30 cellular contexts compared by ENCODE assay signal in the genomic region with DNA sequence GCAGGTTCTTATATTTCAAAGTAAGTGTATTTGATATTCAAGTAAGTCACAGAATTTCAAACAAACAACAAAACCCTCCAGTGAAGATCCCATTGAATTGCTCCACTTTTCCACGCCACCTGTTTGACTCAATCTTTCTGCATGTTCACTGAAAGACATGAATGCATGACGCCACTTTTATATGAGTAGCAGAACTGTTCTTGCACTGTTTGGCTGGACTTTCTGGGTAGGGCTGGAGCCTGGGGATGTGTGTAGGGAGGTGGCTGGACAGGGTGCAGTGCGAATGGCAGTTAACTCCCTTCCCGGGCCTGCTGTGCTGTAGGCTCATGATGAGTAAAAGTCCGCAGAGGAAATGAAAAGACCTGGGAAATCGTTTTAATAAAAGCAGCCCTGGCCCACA. TPM values are rescaled to one million over a fixed set of nuclear protein-coding genes. Genes with fewer than 3 reads are reported as not detected.
"Had no signal": no experiment of that assay in that cellular context is flagged by ENCODE, and none has a peak within 500 bp of the region (broad histone marks: within the 10 kb centered on the region; RNA-seq: fewer than 3 reads in every experiment).

No MANE protein-coding gene starts in this region.

- H3K9me3 ChIP-seq: ascending aorta, breast epithelium, colonic mucosa, esophagus squamous epithelium, gastroesophageal sphincter, heart right ventricle had no signal

- H3K4me3 ChIP-seq: ascending aorta, breast epithelium, cardiac muscle cell, colonic mucosa, esophagus squamous epithelium, gastroesophageal sphincter, heart right ventricle had no signal

- H3K9me3 Mint-ChIP-seq: activated CD4-positive, alpha-beta memory T cell treated with anti-CD3 and anti-CD28 coated beads for 36 hours; activated CD4-positive, alpha-beta T cell treated with anti-CD3 and anti-CD28 coated beads, Interleukin-2, amount 10 ng/mL, durations not matched to agents 24 days and 14 days; activated naive CD4-positive, alpha-beta T cell treated with anti-CD3 and anti-CD28 coated beads, Interleukin-2, amount 10 ng/mL, durations not matched to agents 7 days and 5 days; activated naive CD4-positive, alpha-beta T cell treated with anti-CD3 and anti-CD28 coated beads, Interleukin-2, amount 50 U/mL, for 72 hours; activated naive CD8-positive, alpha-beta T cell treated with anti-CD3 and anti-CD28 coated beads, Interleukin-2, amount 10 ng/mL, durations not matched to agents 7 days and 5 days; activated T-cell treated with anti-CD3 and anti-CD28 coated beads, Interleukin-2, amount 50 U/mL, for 24 hours; activated T-cell treated with anti-CD3 and anti-CD28 coated beads, Interleukin-2, amount 50 U/mL, for 72 hours; brain had no signal

- H3K27me3 ChIP-seq: ascending aorta, breast epithelium, cardiac muscle cell, colonic mucosa, esophagus squamous epithelium, gastroesophageal sphincter had no signal

- H3K36me3 Mint-ChIP-seq: activated CD4-positive, alpha-beta memory T cell treated with anti-CD3 and anti-CD28 coated beads for 36 hours; activated naive CD4-positive, alpha-beta T cell treated with anti-CD3 and anti-CD28 coated beads, Interleukin-2, amount 10 ng/mL, durations not matched to agents 7 days and 5 days; activated naive CD4-positive, alpha-beta T cell treated with anti-CD3 and anti-CD28 coated beads, Interleukin-2, amount 50 U/mL, for 72 hours; activated naive CD8-positive, alpha-beta T cell treated with anti-CD3 and anti-CD28 coated beads, Interleukin-2, amount 10 ng/mL, durations not matched to agents 7 days and 5 days; brain had no signal

- DNase-seq: activated CD4-positive, alpha-beta memory T cell treated with anti-CD3 and anti-CD28 coated beads for 36 hours; activated CD4-positive, alpha-beta T cell treated with anti-CD3 and anti-CD28 coated beads for 36 hours; activated CD4-positive, alpha-beta T cell treated with anti-CD3 and anti-CD28 coated beads, Interleukin-2, amount 10 ng/mL, durations not matched to agents 24 days and 14 days; activated CD4-positive, CD25-positive, alpha-beta regulatory T cell; activated CD4-positive, CD25-positive, alpha-beta regulatory T cell treated with anti-CD3 and anti-CD28 coated beads, Interleukin-2, amount 50 U/mL, for 72 hours; activated CD8-positive, alpha-beta memory T cell treated with anti-CD3 and anti-CD28 coated beads, Interleukin-2, amount 50 U/mL, for 48 hours; activated gamma-delta T cell; activated naive CD4-positive, alpha-beta T cell; activated naive CD4-positive, alpha-beta T cell treated with anti-CD3 and anti-CD28 coated beads, Interleukin-2, amount 10 ng/mL, durations not matched to agents 7 days and 5 days; activated naive CD8-positive, alpha-beta T cell treated with anti-CD3 and anti-CD28 coated beads, Interleukin-2, amount 10 ng/mL, durations not matched to agents 7 days and 5 days; activated T-cell treated with anti-CD3 and anti-CD28 coated beads for 4 hours; activated T-cell treated with anti-CD3 and anti-CD28 coated beads, Interleukin-2, amount 50 U/mL, for 24 hours; activated T-cell treated with anti-CD3 and anti-CD28 coated beads, Interleukin-2, amount 50 U/mL, for 72 hours; central memory CD4-positive, alpha-beta T cell; cerebellar nuclear complex; colonic mucosa; effector CD8-positive, alpha-beta T cell; esophagus squamous epithelium; foreskin melanocyte; heart right ventricle; T-helper 2 cell had no signal

- H3K27ac ChIP-seq: ascending aorta, breast epithelium, cardiac muscle cell, colonic mucosa, gastroesophageal sphincter, heart right ventricle had no signal

- H3K4me1 Mint-ChIP-seq: activated CD4-positive, alpha-beta T cell treated with anti-CD3 and anti-CD28 coated beads for 36 hours; activated CD4-positive, alpha-beta T cell treated with anti-CD3 and anti-CD28 coated beads, Interleukin-2, amount 10 ng/mL, durations not matched to agents 24 days and 14 days; activated naive CD4-positive, alpha-beta T cell treated with anti-CD3 and anti-CD28 coated beads, Interleukin-2, amount 10 ng/mL, durations not matched to agents 7 days and 5 days; activated naive CD8-positive, alpha-beta T cell treated with anti-CD3 and anti-CD28 coated beads, Interleukin-2, amount 10 ng/mL, durations not matched to agents 7 days and 5 days; brain had no signal

- H3K4me3 Mint-ChIP-seq: activated CD4-positive, alpha-beta memory T cell treated with anti-CD3 and anti-CD28 coated beads for 36 hours; activated CD4-positive, alpha-beta T cell treated with anti-CD3 and anti-CD28 coated beads for 36 hours; activated CD4-positive, alpha-beta T cell treated with anti-CD3 and anti-CD28 coated beads, Interleukin-2, amount 10 ng/mL, durations not matched to agents 24 days and 14 days; activated naive CD4-positive, alpha-beta T cell treated with anti-CD3 and anti-CD28 coated beads, Interleukin-2, amount 10 ng/mL, durations not matched to agents 7 days and 5 days; activated naive CD8-positive, alpha-beta T cell treated with anti-CD3 and anti-CD28 coated beads, Interleukin-2, amount 10 ng/mL, durations not matched to agents 7 days and 5 days; activated T-cell treated with anti-CD3 and anti-CD28 coated beads, Interleukin-2, amount 50 U/mL, for 24 hours; activated T-cell treated with anti-CD3 and anti-CD28 coated beads, Interleukin-2, amount 50 U/mL, for 72 hours; brain had no signal

- H3K36me3 ChIP-seq: ascending aorta, breast epithelium, cardiac muscle cell, colonic mucosa, gastroesophageal sphincter, heart right ventricle had no signal

- H3K4me1 ChIP-seq: ascending aorta, breast epithelium, gastroesophageal sphincter had no signal

- ATAC-seq: activated CD4-positive, alpha-beta T cell treated with anti-CD3 and anti-CD28 coated beads for 36 hours; activated naive CD4-positive, alpha-beta T cell treated with anti-CD3 and anti-CD28 coated beads, Interleukin-2, amount 50 U/mL, for 72 hours; activated T-cell treated with anti-CD3 and anti-CD28 coated beads, Interleukin-2, amount 50 U/mL, for 72 hours; gastroesophageal sphincter; heart right ventricle had no signal

- H3K27ac Mint-ChIP-seq: activated CD4-positive, alpha-beta memory T cell treated with anti-CD3 and anti-CD28 coated beads for 36 hours; activated CD4-positive, alpha-beta T cell treated with anti-CD3 and anti-CD28 coated beads for 36 hours; activated CD4-positive, alpha-beta T cell treated with anti-CD3 and anti-CD28 coated beads, Interleukin-2, amount 10 ng/mL, durations not matched to agents 24 days and 14 days; activated naive CD4-positive, alpha-beta T cell treated with anti-CD3 and anti-CD28 coated beads, Interleukin-2, amount 10 ng/mL, durations not matched to agents 7 days and 5 days; activated naive CD4-positive, alpha-beta T cell treated with anti-CD3 and anti-CD28 coated beads, Interleukin-2, amount 50 U/mL, for 72 hours; activated naive CD8-positive, alpha-beta T cell treated with anti-CD3 and anti-CD28 coated beads, Interleukin-2, amount 10 ng/mL, durations not matched to agents 7 days and 5 days; activated T-cell treated with anti-CD3 and anti-CD28 coated beads, Interleukin-2, amount 50 U/mL, for 24 hours; activated T-cell treated with anti-CD3 and anti-CD28 coated beads, Interleukin-2, amount 50 U/mL, for 72 hours; brain had no signal

RNA-seq across cellular contexts. Expression of a gene that starts 39.7 kb away (rescaled TPM):
- total RNA-seq: activated CD4-positive, alpha-beta memory T cell treated with anti-CD3 and anti-CD28 coated beads for 36 hours; activated CD4-positive, alpha-beta T cell treated with anti-CD3 and anti-CD28 coated beads for 36 hours; activated CD4-positive, alpha-beta T cell treated with anti-CD3 and anti-CD28 coated beads, Interleukin-2, amount 10 ng/mL, durations not matched to agents 24 days and 14 days; activated naive CD4-positive, alpha-beta T cell treated with anti-CD3 and anti-CD28 coated beads, Interleukin-2, amount 50 U/mL, for 72 hours; activated naive CD8-positive, alpha-beta T cell treated with anti-CD3 and anti-CD28 coated beads, Interleukin-2, amount 10 ng/mL, durations not matched to agents 7 days and 5 days; activated T-cell treated with anti-CD3 and anti-CD28 coated beads, Interleukin-2, amount 50 U/mL, for 72 hours; ascending aorta; endothelial cell of umbilical vein; epithelial cell of proximal tubule; T-helper 1 cell treated with Interleukin-12 subunit alpha and Interleukin-12 subunit beta and Interleukin-4 antibody, amounts not matched to agents 30 ng/mL and 1 ng/mL, for 36 hours had no signal
